In the genomic region with DNA sequence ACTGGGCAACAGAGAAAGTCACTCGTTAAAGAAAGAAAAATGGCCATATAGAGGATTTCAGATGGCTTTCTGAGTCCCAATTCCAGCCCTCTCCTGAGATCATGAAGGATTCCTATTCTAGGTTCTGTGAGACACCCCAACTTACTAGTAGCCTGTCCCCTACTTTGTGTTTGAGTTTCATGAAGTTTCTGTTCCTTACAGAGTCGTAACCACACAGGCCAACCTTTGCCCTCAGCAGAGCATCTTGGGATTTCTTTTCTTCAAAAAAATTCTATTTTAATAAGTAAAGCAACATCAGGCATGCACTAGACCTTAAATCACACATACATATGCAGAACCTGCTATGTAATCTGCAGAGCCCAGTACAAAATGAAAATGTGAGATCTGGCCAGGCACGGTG, we compare ENCODE assay signal across 9 cellular contexts. TPM values are rescaled to one million over a fixed set of nuclear protein-coding genes. Genes with fewer than 3 reads are reported as not detected.
"Had no signal": no experiment of that assay in that cellular context is flagged by ENCODE, and none has a peak within 500 bp of the region (broad histone marks: within the 10 kb centered on the region; RNA-seq: fewer than 3 reads in every experiment).

No MANE protein-coding gene starts in this region.

- FAIRE-seq: H1, H54, HTR-8/SVneo, K562 had no signal

- H3K4me3 ChIP-seq: GM23338, K562 had no signal

- DNase-seq: H9, HCEC 1CT, IMR-90 had no signal

RNA-seq across cellular contexts. Expression of a gene that starts 30.4 kb away (rescaled TPM):
- total RNA-seq: GM23338, H1, H9, HT-29, IMR-90 had no signal
- polyA plus RNA-seq: GM23338, H1, IMR-90 had no signal
